ENCODE assay signal across 8 cellular contexts in the genomic region with DNA sequence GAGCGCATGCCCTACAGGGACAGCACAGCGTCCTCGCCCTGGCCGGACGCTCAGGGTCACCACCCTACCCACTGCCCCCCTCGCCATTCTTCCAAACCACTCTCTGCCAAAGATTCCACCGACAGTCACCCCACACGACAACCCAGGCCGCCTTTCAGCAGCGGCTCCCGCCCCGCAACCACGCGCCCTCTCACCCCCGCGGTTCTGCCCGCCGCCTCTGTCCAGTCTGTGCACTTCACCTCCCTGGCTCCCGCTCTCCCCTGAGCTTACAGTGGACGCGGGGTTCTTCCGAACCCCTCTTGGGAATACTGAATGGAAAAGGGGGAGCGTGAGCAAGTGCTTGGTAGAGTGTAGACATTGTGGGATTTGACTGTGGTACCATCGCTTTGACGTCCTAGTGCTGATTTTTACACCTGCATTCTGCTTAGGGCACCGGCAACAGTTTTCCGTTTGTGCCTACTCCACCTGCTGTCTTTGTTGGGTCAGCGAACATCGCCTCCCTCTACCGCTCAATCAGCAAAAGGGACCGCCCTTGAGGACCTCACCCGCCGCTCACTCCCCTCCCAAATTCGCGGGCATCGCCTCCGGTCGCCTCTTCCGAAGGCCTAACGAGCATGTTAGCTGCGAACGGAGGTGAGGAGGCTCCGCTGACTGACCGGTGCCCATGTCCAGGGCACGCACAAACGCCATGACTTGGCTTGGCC.
DNase-seq lines count a peak whose midpoint lies in the region; ATAC-seq and TF ChIP-seq lines count a peak whose summit lies in the region.
"Not testable (repeated sequence)": the region's sequence is repeated elsewhere in the genome, so short reads cannot be mapped to it uniquely, and the experiment has no call there.

No MANE protein-coding gene starts in this region.

- H3K4me1 Mint-ChIP-seq in Calu3 (ENCODE audit: low read depth, unreplicated experiment); endodermal cell; progenitor cell of endocrine pancreas (ENCODE audit: low read depth): not testable (repeated sequence)
- H3K4me1 Mint-ChIP-seq in T-helper 1 cell treated with Interleukin-12 subunit alpha and Interleukin-12 subunit beta and Interleukin-4 antibody, amounts not matched to agents 30 μg/mL and 1 μg/mL, for 36 hours (ENCODE audit: low read depth): peaks cover 12% of the 10 kb centered on the region
- peaks cover 16% of the 10 kb centered on the region for H3K4me1 Mint-ChIP-seq in activated T-cell treated with anti-CD3 and anti-CD28 coated beads, Interleukin-2, amount 50 U/mL, for 24 hours (ENCODE audit: low read depth)
- H3K4me1 Mint-ChIP-seq in activated naive CD8-positive, alpha-beta T cell treated with anti-CD3 and anti-CD28 coated beads, Interleukin-2, amount 50 U/mL, for 24 hours: peaks cover 14% of the 10 kb centered on the region

- not testable (repeated sequence) for H3K36me3 ChIP-seq in endodermal cell (ENCODE audit: control insufficient read depth, insufficient read depth, low read length); thoracic aorta

- not testable (repeated sequence) for H3K27ac Mint-ChIP-seq in Calu3 (ENCODE audit: unreplicated experiment); T-helper 1 cell treated with Interleukin-12 subunit alpha and Interleukin-12 subunit beta and Interleukin-4 antibody, amounts not matched to agents 30 μg/mL and 1 μg/mL, for 36 hours; activated T-cell treated with anti-CD3 and anti-CD28 coated beads, Interleukin-2, amount 50 U/mL, for 24 hours; activated naive CD8-positive, alpha-beta T cell treated with anti-CD3 and anti-CD28 coated beads, Interleukin-2, amount 50 U/mL, for 24 hours; endodermal cell; progenitor cell of endocrine pancreas

- not testable (repeated sequence) for H3K4me1 ChIP-seq in endodermal cell (ENCODE audit: control insufficient read depth, insufficient read depth, low read length)
- H3K4me1 ChIP-seq in thoracic aorta (ENCODE audit: control insufficient read depth in 1 of 2, low read depth in 2 of 2): peaks cover 0 to 11% of the 10 kb centered on the region in 2 donors

- BruUV-seq in Calu3 (replicated peaks; lab: Mats Ljungman, UMichigan): not testable (repeated sequence)

- H3K36me3 Mint-ChIP-seq in Calu3 (ENCODE audit: insufficient read depth, unreplicated experiment); T-helper 1 cell treated with Interleukin-12 subunit alpha and Interleukin-12 subunit beta and Interleukin-4 antibody, amounts not matched to agents 30 μg/mL and 1 μg/mL, for 36 hours (ENCODE audit: low read depth); activated T-cell treated with anti-CD3 and anti-CD28 coated beads, Interleukin-2, amount 50 U/mL, for 24 hours (ENCODE audit: low read depth); activated naive CD8-positive, alpha-beta T cell treated with anti-CD3 and anti-CD28 coated beads, Interleukin-2, amount 50 U/mL, for 24 hours (ENCODE audit: low read depth); endodermal cell (ENCODE audit: low read depth); progenitor cell of endocrine pancreas (ENCODE audit: insufficient read depth): not testable (repeated sequence)

- H3K27me3 ChIP-seq in endodermal cell (ENCODE audit: control insufficient read depth, insufficient read depth, low read length, poor library complexity, severe bottlenecking); thoracic aorta (replicated peaks; ENCODE audit: insufficient read depth): not testable (repeated sequence)

- H3K27ac ChIP-seq in endodermal cell (ENCODE audit: low read depth, low read length); thoracic aorta: not testable (repeated sequence)

- not testable (repeated sequence) for H3K9me3 ChIP-seq in endodermal cell (ENCODE audit: control insufficient read depth, low read length); thoracic aorta

- H3K4me3 ChIP-seq in endodermal cell (ENCODE audit: low read length): not testable (repeated sequence)
- peak overlapping the region; percentile 59 for H3K4me3 ChIP-seq in thoracic aorta

- DNase-seq in Calu3: peak; percentile 0
- peak; percentile 50 for DNase-seq in activated T-cell treated with anti-CD3 and anti-CD28 coated beads, Interleukin-2, amount 50 U/mL, for 24 hours
- DNase-seq in activated naive CD8-positive, alpha-beta T cell treated with anti-CD3 and anti-CD28 coated beads, Interleukin-2, amount 50 U/mL, for 24 hours; endodermal cell; progenitor cell of endocrine pancreas (ENCODE audit: low spot score, unreplicated experiment); thoracic aorta (ENCODE audit: low spot score): not testable (repeated sequence)
- DNase-seq in left kidney (ENCODE audit: low read depth, low spot score): peak; percentile 1

- CTCF ChIA-PET in Calu3 (lab: Charles Lee): not testable (repeated sequence)

- H3K9me3 Mint-ChIP-seq in Calu3 (ENCODE audit: low read depth, unreplicated experiment); T-helper 1 cell treated with Interleukin-12 subunit alpha and Interleukin-12 subunit beta and Interleukin-4 antibody, amounts not matched to agents 30 μg/mL and 1 μg/mL, for 36 hours; activated T-cell treated with anti-CD3 and anti-CD28 coated beads, Interleukin-2, amount 50 U/mL, for 24 hours; activated naive CD8-positive, alpha-beta T cell treated with anti-CD3 and anti-CD28 coated beads, Interleukin-2, amount 50 U/mL, for 24 hours; endodermal cell; progenitor cell of endocrine pancreas (ENCODE audit: low read depth): not testable (repeated sequence)

- not testable (repeated sequence) for H3K27me3 Mint-ChIP-seq in Calu3 (ENCODE audit: unreplicated experiment); activated naive CD8-positive, alpha-beta T cell treated with anti-CD3 and anti-CD28 coated beads, Interleukin-2, amount 50 U/mL, for 24 hours; progenitor cell of endocrine pancreas
- H3K27me3 Mint-ChIP-seq in T-helper 1 cell treated with Interleukin-12 subunit alpha and Interleukin-12 subunit beta and Interleukin-4 antibody, amounts not matched to agents 30 μg/mL and 1 μg/mL, for 36 hours (ENCODE audit: low read depth): peaks cover 18% of the 10 kb centered on the region
- peaks cover 19% of the 10 kb centered on the region for H3K27me3 Mint-ChIP-seq in activated T-cell treated with anti-CD3 and anti-CD28 coated beads, Interleukin-2, amount 50 U/mL, for 24 hours
- peaks cover 29% of the 10 kb centered on the region for H3K27me3 Mint-ChIP-seq in endodermal cell (ENCODE audit: insufficient read depth)

- not testable (repeated sequence) for TF ChIP-seq CTCF in Calu3 (IDR thresholded peaks at IDR 0.05; ENCODE audit: unreplicated experiment); endodermal cell (conservative IDR thresholded peaks at IDR 0.05); progenitor cell of endocrine pancreas (IDR thresholded peaks at IDR 0.05; ENCODE audit: unreplicated experiment); thoracic aorta (IDR thresholded peaks at IDR 0.05)

- H3K4me3 Mint-ChIP-seq in Calu3 (ENCODE audit: low read depth, unreplicated experiment) (peak overlapping the region; percentile 75), endodermal cell (peak overlapping the region; percentile 44), progenitor cell of endocrine pancreas (ENCODE audit: low read depth) (peak overlapping the region; percentile 46)
- peak overlapping the region; percentile 63 for H3K4me3 Mint-ChIP-seq in T-helper 1 cell treated with Interleukin-12 subunit alpha and Interleukin-12 subunit beta and Interleukin-4 antibody, amounts not matched to agents 30 μg/mL and 1 μg/mL, for 36 hours
- H3K4me3 Mint-ChIP-seq in activated T-cell treated with anti-CD3 and anti-CD28 coated beads, Interleukin-2, amount 50 U/mL, for 24 hours: peak overlapping the region; percentile 77
- H3K4me3 Mint-ChIP-seq in activated naive CD8-positive, alpha-beta T cell treated with anti-CD3 and anti-CD28 coated beads, Interleukin-2, amount 50 U/mL, for 24 hours: peak overlapping the region; percentile 77

- ATAC-seq in activated naive CD8-positive, alpha-beta T cell treated with anti-CD3 and anti-CD28 coated beads, Interleukin-2, amount 50 U/mL, for 24 hours: peak; percentile 14
- not testable (repeated sequence) for ATAC-seq in thoracic aorta (ENCODE audit: insufficient number of reproducible peaks, low FRiP score, low read depth)

- 75% methylated on average over 32 of the region's 46 CpGs; no CpG with 5 or more reads in 1 of the 2 experiments for WGBS in endodermal cell (ENCODE audit: insufficient coverage in 1 of 2, insufficient read length in 1 of 2), 2 experiments

- H3K9ac ChIP-seq in endodermal cell (ENCODE audit: extremely low read depth, low read length, poor library complexity, severe bottlenecking): not testable (repeated sequence)

- intact Hi-C loops in Calu3 (cut with micrococcal nuclease; ENCODE audit: unreplicated experiment): not testable (repeated sequence)
